ENCODE assay signal across 1 cellular context in the genomic region with DNA sequence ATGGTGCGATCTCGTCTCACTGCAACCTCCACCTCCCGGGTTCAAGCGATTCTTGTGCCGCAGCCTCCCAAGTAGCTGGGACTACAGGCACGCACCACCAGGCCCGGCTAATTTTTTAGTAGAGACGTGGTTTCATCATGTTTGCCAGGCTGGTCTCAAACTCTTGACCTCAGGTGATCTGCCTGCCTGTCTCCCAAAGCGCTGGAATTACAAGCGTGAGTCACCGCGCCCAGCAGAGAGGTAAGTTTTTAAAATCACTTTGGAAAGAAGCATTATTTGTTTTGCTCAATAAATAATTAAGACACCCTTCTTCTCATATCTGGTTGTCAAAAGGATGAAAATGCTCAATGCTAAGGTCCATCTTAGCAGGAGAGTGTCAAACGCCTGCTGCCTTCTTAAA.
TF ChIP-seq lines count a peak whose summit lies in the region.

No MANE protein-coding gene starts in this region.

TF ChIP-seq in IMR-90, 13 proteins besides CTCF, POLR2A, EP300 and RAD21:
- TF ChIP-seq SMC3 (IDR thresholded peaks at IDR 0.05; ENCODE audit: low read depth, low read length) (no peak), CHD1 (IDR thresholded peaks at IDR 0.05; ENCODE audit: low read depth, low read length) (no peak), MAFK (IDR thresholded peaks at IDR 0.05; ENCODE audit: low read depth, low read length) (no peak), MXI1 (IDR thresholded peaks at IDR 0.05; ENCODE audit: borderline replicate concordance, low read depth, low read length) (no peak), USF2 (IDR thresholded peaks at IDR 0.05; ENCODE audit: low read depth, low read length) (no peak), MAZ (IDR thresholded peaks at IDR 0.05; ENCODE audit: borderline replicate concordance, low read depth, low read length) (no peak), BHLHE40 (IDR thresholded peaks at IDR 0.05; ENCODE audit: low read depth, low read length) (no peak), RCOR1 (IDR thresholded peaks at IDR 0.05; ENCODE audit: insufficient replicate concordance, low read length) (no peak), CEBPB (IDR thresholded peaks at IDR 0.05; ENCODE audit: low read depth, low read length) (no peak), NFE2L2 (IDR thresholded peaks at IDR 0.05; ENCODE audit: low read depth, low read length) (no peak), RFX5 (IDR thresholded peaks at IDR 0.05; ENCODE audit: low read depth, low read length) (no peak), FOS (IDR thresholded peaks at IDR 0.05; ENCODE audit: low read depth, low read length) (no peak)
- TF ChIP-seq, protein P1, sequence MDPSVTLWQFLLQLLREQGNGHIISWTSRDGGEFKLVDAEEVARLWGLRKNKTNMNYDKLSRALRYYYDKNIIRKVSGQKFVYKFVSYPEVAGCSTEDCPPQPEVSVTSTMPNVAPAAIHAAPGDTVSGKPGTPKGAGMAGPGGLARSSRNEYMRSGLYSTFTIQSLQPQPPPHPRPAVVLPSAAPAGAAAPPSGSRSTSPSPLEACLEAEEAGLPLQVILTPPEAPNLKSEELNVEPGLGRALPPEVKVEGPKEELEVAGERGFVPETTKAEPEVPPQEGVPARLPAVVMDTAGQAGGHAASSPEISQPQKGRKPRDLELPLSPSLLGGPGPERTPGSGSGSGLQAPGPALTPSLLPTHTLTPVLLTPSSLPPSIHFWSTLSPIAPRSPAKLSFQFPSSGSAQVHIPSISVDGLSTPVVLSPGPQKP (IDR thresholded peaks at IDR 0.05; ENCODE audit: borderline replicate concordance, low read depth, low read length), result no peak
